19 cellular contexts compared by ENCODE assay signal in the genomic region with DNA sequence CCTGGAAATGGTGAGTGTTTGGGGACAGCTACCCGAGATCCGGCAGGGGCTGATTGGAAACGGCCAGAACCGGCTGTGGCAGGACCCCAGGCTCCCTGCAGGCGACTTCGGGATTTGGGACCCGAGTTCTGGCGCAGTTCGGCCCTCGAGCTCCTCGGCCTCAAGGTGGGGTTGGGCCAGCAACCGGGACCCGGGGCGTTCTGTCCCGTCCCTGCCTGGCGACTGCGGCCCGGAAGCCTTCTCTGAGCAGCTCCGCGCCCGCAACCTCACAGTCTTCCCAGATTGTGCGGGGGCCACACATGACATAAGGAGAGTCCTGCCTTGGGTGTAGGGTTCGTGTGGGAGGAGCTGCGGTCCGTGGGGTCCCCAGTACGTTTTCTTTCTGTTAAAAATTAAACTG.
"Had no signal": no experiment of that assay in that cellular context is flagged by ENCODE, and none has a peak within 500 bp of the region (broad histone marks: within the 10 kb centered on the region; RNA-seq: fewer than 3 reads in every experiment).

No MANE protein-coding gene starts in this region.

- H3K27ac ChIP-seq: brain microvascular endothelial cell, foreskin keratinocyte, SJSA1, tibial artery had no signal

- H3K4me1 ChIP-seq: foreskin keratinocyte, prostate gland, SJSA1 had no signal

- H3K27me3 ChIP-seq: brain microvascular endothelial cell, SJSA1, tibial artery had no signal

- DNase-seq: activated CD4-positive, alpha-beta T cell treated with anti-CD3 and anti-CD28 coated beads, Interleukin-2, amount 10 ng/mL, durations not matched to agents 24 days and 14 days; activated CD4-positive, CD25-positive, alpha-beta regulatory T cell; activated CD8-positive, alpha-beta memory T cell treated with anti-CD3 and anti-CD28 coated beads, Interleukin-2, amount 50 U/mL, for 48 hours; activated gamma-delta T cell treated with Interleukin-2 at 50 U/mL for 16 hours; activated naive CD8-positive, alpha-beta T cell treated with anti-CD3 and anti-CD28 coated beads for 36 hours; amygdala; brain microvascular endothelial cell; effector memory CD4-positive, alpha-beta T cell; foreskin keratinocyte; mammary epithelial cell; naive B cell; nucleus accumbens; stimulated activated CD4-positive, alpha-beta T cell treated with anti-CD3 and anti-CD28 coated beads, Interleukin-2, amount 100 ng/mL, for 48 hours; stimulated activated naive B cell treated with anti-CD40 and anti-IgM and Interleukin-4, amounts not matched to agents 10 μg/mL and 1 μg/mL and 100 μg/mL, for 72 hours; SW 1271 had no signal

- ATAC-seq: foreskin keratinocyte; left colon; stimulated activated naive B cell treated with anti-CD40 and anti-IgM and Interleukin-4, amounts not matched to agents 10 μg/mL and 1 μg/mL and 100 μg/mL, for 72 hours had no signal

- H3K4me3 ChIP-seq: prostate gland, SJSA1, tibial artery had no signal

- H3K9me3 ChIP-seq: prostate gland, SJSA1 had no signal

- H3K36me3 ChIP-seq: brain microvascular endothelial cell, prostate gland, SJSA1, tibial artery had no signal
